8 cellular contexts compared by ENCODE assay signal in the genomic region with DNA sequence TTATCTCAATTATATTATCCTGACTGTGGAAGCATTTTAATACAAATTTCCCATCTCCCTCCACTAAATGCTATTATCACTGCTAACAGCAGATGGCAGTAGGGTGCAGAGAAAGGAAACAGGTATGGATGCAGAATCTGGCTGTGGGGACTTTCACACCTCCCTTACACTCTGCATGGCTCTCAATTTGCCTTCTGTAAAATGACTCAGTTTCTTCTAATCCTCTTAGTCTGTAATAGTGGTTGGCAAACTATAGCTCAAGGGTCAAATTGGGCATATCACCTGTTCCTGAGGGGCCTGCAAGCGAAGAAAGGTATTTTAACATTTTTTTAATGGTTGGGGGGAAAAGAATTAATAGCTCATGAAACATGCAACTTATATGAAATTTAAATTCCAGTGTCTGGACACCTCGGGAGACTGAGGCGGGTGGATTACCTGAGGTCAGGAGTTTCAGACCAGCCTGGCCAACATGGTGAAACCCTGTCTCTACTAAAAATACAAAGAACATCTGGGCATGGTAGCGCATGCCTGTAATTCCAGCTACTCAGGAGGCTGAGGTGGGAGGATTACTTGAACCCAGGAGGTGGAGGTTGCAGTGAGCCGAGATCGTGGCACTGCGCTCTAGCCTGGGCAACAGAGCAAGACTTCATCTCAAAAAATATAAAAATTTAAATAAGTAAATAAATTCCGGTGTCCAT.
DNase-seq lines count a peak whose midpoint lies in the region; ATAC-seq and TF ChIP-seq lines count a peak whose summit lies in the region.

No MANE protein-coding gene starts in this region.

- no peak for ATAC-seq in HG02840 (IDR thresholded peaks at IDR 0.05; ENCODE audit: low FRiP score, unreplicated experiment)

- no peak overlapping the region for H3K4me3 Mint-ChIP-seq in brain

- peak overlapping the region; percentile 7 to 92 (median 87) for H3K27ac Mint-ChIP-seq in brain

- TF ChIP-seq CTCF in brain (conservative IDR thresholded peaks at IDR 0.05) = peak; percentile 92 to 93

- no peaks in the 10 kb centered on the region for H3K9me3 Mint-ChIP-seq in brain

- peaks cover 36% of the 10 kb centered on the region for H3K4me1 Mint-ChIP-seq in brain

- peaks cover 61% of the 10 kb centered on the region for H3K36me3 Mint-ChIP-seq in brain

- no peaks in the 10 kb centered on the region for H3K27me3 Mint-ChIP-seq in brain

- DNase-seq in NK-92 treated with Interleukin-12 subunit alpha and Interleukin-12 subunit beta, amount 100 ng/mL, for 24 hours (lab: John Stamatoyannopoulos, UW) = peak; percentile 14
- DNase-seq in NK-92 (lab: John Stamatoyannopoulos, UW; ENCODE audit: unreplicated experiment) = no peak
- DNase-seq in MV-4-11 (lab: John Stamatoyannopoulos, UW) = peak; percentile 33
- peak; percentile 46 for DNase-seq in SKM-1 treated with dmso at 0.1 percent for 144 hours (lab: John Stamatoyannopoulos, UW; ENCODE audit: unreplicated experiment)
- DNase-seq in islet precursor cell = peak; percentile 56
- DNase-seq in stimulated activated CD4-positive, alpha-beta T cell treated with anti-CD3 and anti-CD28 coated beads, Interleukin-1b, Interleukin-23, amount 100 ng/mL, for 48 hours = peak; percentile 51
